17 cellular contexts compared by ENCODE assay signal in the genomic region with DNA sequence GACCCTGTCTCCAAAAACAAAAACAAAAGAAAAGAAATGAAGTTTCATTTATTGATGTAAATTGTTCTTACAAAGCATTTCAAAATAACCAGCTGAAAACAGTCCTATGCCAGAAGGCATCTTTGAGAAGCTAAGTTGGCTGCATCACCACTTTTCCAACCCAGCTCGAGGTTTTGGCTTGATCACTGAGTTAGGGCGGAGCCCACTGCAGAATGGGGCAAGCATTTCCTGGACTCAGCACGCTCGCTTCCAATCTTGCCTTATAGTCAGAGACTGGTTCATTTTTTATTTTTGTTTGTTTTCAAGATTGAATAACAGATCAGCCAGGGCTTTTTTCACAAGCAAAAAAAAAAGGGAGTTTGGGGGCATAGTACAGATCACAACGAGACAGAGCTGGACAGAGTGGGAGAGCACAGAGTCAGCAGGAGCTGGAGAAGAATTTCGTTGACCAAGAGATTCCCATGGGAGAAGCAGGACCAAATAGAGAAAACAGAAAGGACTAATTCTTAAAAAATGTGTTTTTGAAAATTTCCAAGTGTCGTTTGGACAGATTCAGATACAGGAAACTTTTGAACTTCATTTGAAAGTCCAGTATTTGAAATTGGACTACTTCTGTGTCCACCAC. TPM values are rescaled to one million over a fixed set of nuclear protein-coding genes. Genes with fewer than 3 reads are reported as not detected.
DNase-seq lines count a peak whose midpoint lies in the region; ATAC-seq and TF ChIP-seq lines count a peak whose summit lies in the region.
"Had no signal": no experiment of that assay in that cellular context is flagged by ENCODE, and none has a peak within 500 bp of the region (broad histone marks: within the 10 kb centered on the region; RNA-seq: fewer than 3 reads in every experiment).

No MANE protein-coding gene starts in this region.

- H3K9me3 ChIP-seq in fibroblast of lung (ENCODE audit: control insufficient read depth, insufficient read depth, low read depth, low read length) (no peaks in the 10 kb centered on the region), mesenchymal stem cell (ENCODE audit: control insufficient read depth, low read length) (no peaks in the 10 kb centered on the region), testis (no peaks in the 10 kb centered on the region)

- H3K79me1 ChIP-seq in mesenchymal stem cell (replicated peaks; ENCODE audit: low read length, poor library complexity, severe bottlenecking), result no peaks in the 10 kb centered on the region

- no peaks in the 10 kb centered on the region for H3K27me3 ChIP-seq in fibroblast of lung (ENCODE audit: control insufficient read depth, insufficient read depth, low read length)
- H3K27me3 ChIP-seq in mesenchymal stem cell (ENCODE audit: control insufficient read depth in 1 of 2, insufficient read depth in 1 of 2, low read length in 2 of 2), result peaks cover 0 to 7% of the 10 kb centered on the region in 2 experiments
- H3K27me3 ChIP-seq in testis, result no peaks in the 10 kb centered on the region

- no peaks in the 10 kb centered on the region for H3K79me2 ChIP-seq in fibroblast of lung (ENCODE audit: control insufficient read depth, insufficient read depth, low read length)

- H2BK5ac ChIP-seq in mesenchymal stem cell (ENCODE audit: low read depth, low read length, poor library complexity, severe bottlenecking), result no peak overlapping the region

- DNase-seq in GM04504 (ENCODE audit: low read depth), result peak; percentile 67
- DNase-seq in fibroblast of lung (ENCODE audit: low read depth in 2 of 2), result peak; percentile 31 to 90
- DNase-seq in mesenchymal stem cell, result no peak
- no peak for DNase-seq in testis
- DNase-seq in NCI-H345 treated with DMSO at 0.1 percent for 48 hours (lab: John Stamatoyannopoulos, UW; ENCODE audit: unreplicated experiment), result no peak
- no peak for DNase-seq in NCI-H2029 (lab: John Stamatoyannopoulos, UW)
- DNase-seq in T-helper 1 cell, result no peak
- DNase-seq: activated CD8-positive, alpha-beta T cell treated with anti-CD3 and anti-CD28 coated beads for 36 hours; activated naive CD4-positive, alpha-beta T cell treated with Interleukin-2 at 50 U/mL for 16 hours; CD8-positive, alpha-beta memory T cell; cerebellar nuclear complex; foreskin keratinocyte; GF-D8; NCI-H1092; NCI-H2227 treated with DMSO at 0.1 percent for 48 hours; PC-9 had no signal

- H3K4ac ChIP-seq in mesenchymal stem cell (ENCODE audit: low read depth in 1 of 2, low read length in 2 of 2), result no peak overlapping the region

- H3K23ac ChIP-seq in mesenchymal stem cell (ENCODE audit: low read length in 2 of 2), result no peak overlapping the region

- H3K4me3 ChIP-seq in fibroblast of lung (replicated peaks in 1 of 4; ENCODE audit: control extremely low read depth in 1 of 4, insufficient read depth in 1 of 4, low read depth in 3 of 4, low read length in 4 of 4), result peak overlapping the region in 1 of 4 experiments; percentile 42
- H3K4me3 ChIP-seq in mesenchymal stem cell (ENCODE audit: insufficient read depth in 1 of 2, low read depth in 1 of 2, low read length in 2 of 2), result peak overlapping the region in 1 of 2 experiments; percentile 45
- no peak overlapping the region for H3K4me3 ChIP-seq in testis
- H3K4me3 ChIP-seq: PC-9 had no signal

- H3K27ac ChIP-seq in fibroblast of lung (ENCODE audit: insufficient read depth, low read length), result peak overlapping the region; percentile 18
- H3K27ac ChIP-seq in mesenchymal stem cell (ENCODE audit: low read length, poor library complexity, severe bottlenecking), result no peak overlapping the region
- peak overlapping the region; percentile 6 to 64 for H3K27ac ChIP-seq in testis
- H3K27ac ChIP-seq: foreskin keratinocyte, PC-9 had no signal

- H2BK120ac ChIP-seq in mesenchymal stem cell (ENCODE audit: low read depth, low read length), result no peak overlapping the region

- no peak overlapping the region for H2BK15ac ChIP-seq in mesenchymal stem cell (ENCODE audit: low read depth, poor library complexity, severe bottlenecking)

- TF ChIP-seq POLR2A in testis (IDR thresholded peaks at IDR 0.05), result no peak

- H4K8ac ChIP-seq in mesenchymal stem cell (ENCODE audit: low read length), result no peak overlapping the region

- WGBS in mesenchymal stem cell, result 75% methylated on average over 7 of the region's 7 CpGs
- 40 to 54% methylated on average over 7 of the region's 7 CpGs for WGBS in testis, 2 donors

- intact Hi-C loops in testis (cut with DNase I; ENCODE audit: low total_unique reads), result no loop called here

- no peak overlapping the region for H2AK5ac ChIP-seq in mesenchymal stem cell (ENCODE audit: low read length, severe bottlenecking)

- ATAC-seq in GM21723 (IDR thresholded peaks at IDR 0.05; ENCODE audit: unreplicated experiment), result no peak
- ATAC-seq: activated CD8-positive, alpha-beta T cell treated with anti-CD3 and anti-CD28 coated beads for 36 hours; foreskin keratinocyte had no signal

- no peaks in the 10 kb centered on the region for H4K20me1 ChIP-seq in fibroblast of lung (ENCODE audit: control insufficient read depth, extremely low read depth, insufficient read depth, low read length)

- no peak overlapping the region for H2AFZ ChIP-seq in fibroblast of lung (ENCODE audit: low read length)
- no peak overlapping the region for H2AFZ ChIP-seq in mesenchymal stem cell (ENCODE audit: low read depth, low read length)
- H2AFZ ChIP-seq: PC-9 had no signal

- H4K91ac ChIP-seq in mesenchymal stem cell (ENCODE audit: low read length), result no peak overlapping the region

- H3K9ac ChIP-seq in fibroblast of lung (ENCODE audit: insufficient read depth, low read length), result no peak overlapping the region
- peak overlapping the region; percentile 80 for H3K9ac ChIP-seq in mesenchymal stem cell (ENCODE audit: low read length)

- peak overlapping the region; percentile 9 for H3K4me2 ChIP-seq in fibroblast of lung (ENCODE audit: extremely low read depth, insufficient read depth, low read length)
- H3K4me2 ChIP-seq in mesenchymal stem cell (ENCODE audit: low read length, poor library complexity, severe bottlenecking), result no peak overlapping the region
- H3K4me2 ChIP-seq: PC-9 had no signal

- no peak overlapping the region for H3K18ac ChIP-seq in mesenchymal stem cell (ENCODE audit: low read depth in 1 of 2, low read length in 2 of 2)

- no peak overlapping the region for H3K14ac ChIP-seq in mesenchymal stem cell (ENCODE audit: low read length in 2 of 2)

- H3K4me1 ChIP-seq in fibroblast of lung (ENCODE audit: control insufficient read depth, extremely low read depth, insufficient read depth, low read length) (peaks cover 17% of the 10 kb centered on the region), mesenchymal stem cell (ENCODE audit: control insufficient read depth, insufficient read depth, low read depth, low read length) (peaks cover 3% of the 10 kb centered on the region), testis (no peaks in the 10 kb centered on the region)
- H3K4me1 ChIP-seq: foreskin keratinocyte had no signal

- TF ChIP-seq CTCF in fibroblast of lung (conservative IDR thresholded peaks at IDR 0.05 in 1 of 2, IDR thresholded peaks at IDR 0.05 in 1 of 2; ENCODE audit: low read depth in 1 of 2, low read length in 2 of 2) (no peak), testis (IDR thresholded peaks at IDR 0.05) (no peak)

- H3K36me3 ChIP-seq in fibroblast of lung (ENCODE audit: control insufficient read depth, insufficient read depth, low read length) (no peaks in the 10 kb centered on the region), mesenchymal stem cell (ENCODE audit: control insufficient read depth in 1 of 2, insufficient read depth in 2 of 2, low read depth in 1 of 2, low read length in 2 of 2) (no peaks in the 10 kb centered on the region), testis (ENCODE audit: low read depth, missing control alignments) (no peaks in the 10 kb centered on the region)

- no peak overlapping the region for H2BK12ac ChIP-seq in mesenchymal stem cell (ENCODE audit: low read length in 2 of 2)

RNA-seq across cellular contexts. Expression of a gene that starts 23.5 kb away (rescaled TPM):
- total RNA-seq in fibroblast of lung (623 and 645 TPM in 2 replicates), testis (100 to 1,000 TPM; 166 to 178 TPM)
- polyA plus RNA-seq in fibroblast of lung (621 and 1,137 TPM in 2 replicates), testis (ENCODE audit: insufficient read depth, low read depth, low replicate concordance) (197 TPM)
- polyA plus RNA-seq in fibroblast of lung (2012), result 1,146 and 2,228 TPM in 2 replicates
- polyA minus RNA-seq in fibroblast of lung (ENCODE audit: low replicate concordance), result 1,147 and 1,843 TPM in 2 replicates
- polyA plus RNA-seq in mesenchymal stem cell (2013, experiment 1 of 2), result 2,201 TPM
- polyA plus RNA-seq in mesenchymal stem cell (2013, experiment 2 of 2), result 2,173 TPM

Comparison
In these comparisons a context has a peak if more than half of its experiments do, and no peak if none do; other contexts are left out.
1. DNase-seq: peak in GM04504 (single experiment) and fibroblast of lung (2 of 2); none in mesenchymal stem cell (single experiment), testis (single experiment), NCI-H345 treated with DMSO at 0.1 percent for 48 hours (single experiment), NCI-H2029 (single experiment) and T-helper 1 cell (0 of 5).